ENCODE assay signal across 8 cellular contexts in genomic region chr1:244833260-244833659, GRCh38. TPM values are rescaled to one million over a fixed set of nuclear protein-coding genes. Genes with fewer than 3 reads are reported as not detected.
DNase-seq lines count a peak whose midpoint lies in the region; ATAC-seq and TF ChIP-seq lines count a peak whose summit lies in the region.
"Not testable (repeated sequence)": the region's sequence is repeated elsewhere in the genome, so short reads cannot be mapped to it uniquely, and the experiment has no call there.

No MANE protein-coding gene starts in this region.

- POLR2A ChIA-PET in RWPE1 (lab: Yijun Ruan, JAX; ENCODE audit: low non-redundant PET) = not testable (repeated sequence)
- POLR2A ChIA-PET in naive thymus-derived CD8-positive, alpha-beta T cell (lab: Charles Lee) = interaction anchor here (1.5 to 23.9 kb wide), 8 partner anchors 21 to 383 kb away, joined by 4 to 1109 read pairs (median 23); partner anchors contain the start of genes ADSS2, DESI2 and HNRNPU

- not testable (repeated sequence) for H3F3A ChIP-seq in GM23338 (replicated peaks; ENCODE audit: low read depth)

- H3K27me3 ChIP-seq in GM23338 (ENCODE audit: insufficient read depth); dorsolateral prefrontal cortex; right cardiac atrium (ENCODE audit: control insufficient read depth, insufficient read depth): not testable (repeated sequence)

- DNase-seq in GM23338 (ENCODE audit: low spot score); RWPE1 (ENCODE audit: low spot score); activated T-helper 2 cell treated with anti-CD3 and anti-CD28 coated beads, Interferon-gamma antibody, Interleukin-2, Interleukin-4, amounts not matched to agents 10 μg/mL and 5 μg/mL and 100 μg/mL, durations not matched to agents 14 hours and 24 hours and 36 hours (ENCODE audit: low spot score); dorsolateral prefrontal cortex; naive thymus-derived CD8-positive, alpha-beta T cell; stimulated activated effector memory CD8-positive, alpha-beta T cell treated with anti-CD3 and anti-CD28 coated beads, Interleukin-12 subunit alpha, Interleukin-12 subunit beta, amount 100 ng/mL, for 72 hours (ENCODE audit: low spot score in 2 of 2): not testable (repeated sequence)
- DNase-seq in right cardiac atrium = peak in 1 of 3 donors; percentile 60

- not testable (repeated sequence) for TF ChIP-seq CTCF in 22Rv1 (IDR thresholded peaks at IDR 0.05); GM23338 (conservative IDR thresholded peaks at IDR 0.05; ENCODE audit: low read depth in 2 of 2); RWPE1 (conservative IDR thresholded peaks at IDR 0.05; ENCODE audit: low read depth); dorsolateral prefrontal cortex (IDR thresholded peaks at IDR 0.05 in 54 of 56, conservative IDR thresholded peaks at IDR 0.05 in 2 of 56; ENCODE audit: low read depth in 1 of 56, partially characterized antibody in 56 of 56)

- peaks cover 26% of the 10 kb centered on the region for H3K79me2 ChIP-seq in GM23338 (replicated peaks; ENCODE audit: insufficient read depth)

- not testable (repeated sequence) for H3K27ac Mint-ChIP-seq in GM23338
- H3K27ac Mint-ChIP-seq in activated T-helper 2 cell treated with anti-CD3 and anti-CD28 coated beads, Interferon-gamma antibody, Interleukin-2, Interleukin-4, amounts not matched to agents 10 μg/mL and 5 μg/mL and 100 μg/mL, durations not matched to agents 14 hours and 24 hours and 36 hours = peak overlapping the region; percentile 98
- H3K27ac Mint-ChIP-seq in naive thymus-derived CD8-positive, alpha-beta T cell = peak overlapping the region in 3 of 10 donors; percentile 97 to 100 (median 98)
- peak overlapping the region; percentile 96 for H3K27ac Mint-ChIP-seq in stimulated activated effector memory CD8-positive, alpha-beta T cell treated with anti-CD3 and anti-CD28 coated beads, Interleukin-12 subunit alpha, Interleukin-12 subunit beta, amount 100 ng/mL, for 72 hours

- not testable (repeated sequence) for H3K36me3 ChIP-seq in GM23338 (ENCODE audit: insufficient read depth)

- CTCF ChIA-PET in RWPE1 (lab: Yijun Ruan, JAX) = interaction anchor here (0.6 kb wide), 1 partner anchor 27 kb away, joined by 6 read pairs; no protein-coding TSS in a partner anchor

- intact Hi-C loops in activated T-helper 2 cell treated with anti-CD3 and anti-CD28 coated beads, Interferon-gamma antibody, Interleukin-2, Interleukin-4, amounts not matched to agents 10 μg/mL and 5 μg/mL and 100 μg/mL, durations not matched to agents 14 hours and 24 hours and 36 hours (cut with micrococcal nuclease) = loop anchor here (1.0 to 10.0 kb wide), 5 partner anchors 233 to 1732 kb away; partner anchors contain the start of genes CNST and TFB2M
- intact Hi-C loops in dorsolateral prefrontal cortex (cut with DNase I) (loop anchor here in 1 of 2 donors (10.0 kb wide), 1 partner anchor 178 kb away; the partner anchor contains the start of gene DESI2), right cardiac atrium (cut with DNase I) (loop anchor here in 3 of 4 donors (10.0 kb wide), 2 partner anchors 142 to 212 kb away; no protein-coding TSS in a partner anchor)

- WGBS in right cardiac atrium = 44% methylated on average over 8 of the region's 8 CpGs

- H3K9me3 ChIP-seq in right cardiac atrium (ENCODE audit: control insufficient read depth, low read length) = not testable (repeated sequence)

- H4K20me1 ChIP-seq in GM23338 (replicated peaks; ENCODE audit: insufficient read depth) = not testable (repeated sequence)

- not testable (repeated sequence) for H3K4me3 Mint-ChIP-seq in GM23338
- H3K4me3 Mint-ChIP-seq in activated T-helper 2 cell treated with anti-CD3 and anti-CD28 coated beads, Interferon-gamma antibody, Interleukin-2, Interleukin-4, amounts not matched to agents 10 μg/mL and 5 μg/mL and 100 μg/mL, durations not matched to agents 14 hours and 24 hours and 36 hours (ENCODE audit: low read depth) = peak overlapping the region; percentile 92
- H3K4me3 Mint-ChIP-seq in naive thymus-derived CD8-positive, alpha-beta T cell = peak overlapping the region in 7 of 10 donors; percentile 93 to 99 (median 95)
- H3K4me3 Mint-ChIP-seq in stimulated activated effector memory CD8-positive, alpha-beta T cell treated with anti-CD3 and anti-CD28 coated beads, Interleukin-12 subunit alpha, Interleukin-12 subunit beta, amount 100 ng/mL, for 72 hours = peak overlapping the region; percentile 83

- H3K27ac ChIP-seq in 22Rv1 (peak overlapping the region; percentile 100), GM23338 (ENCODE audit: low read depth) (peak overlapping the region; percentile 100), RWPE1 (peak overlapping the region; percentile 99), dorsolateral prefrontal cortex (peak overlapping the region; percentile 96 to 100 (median 100))
- H3K27ac ChIP-seq in right cardiac atrium (ENCODE audit: low read length) = not testable (repeated sequence)

- H3K36me3 Mint-ChIP-seq in GM23338 (ENCODE audit: low read depth) = peaks cover 19% of the 10 kb centered on the region
- H3K36me3 Mint-ChIP-seq in activated T-helper 2 cell treated with anti-CD3 and anti-CD28 coated beads, Interferon-gamma antibody, Interleukin-2, Interleukin-4, amounts not matched to agents 10 μg/mL and 5 μg/mL and 100 μg/mL, durations not matched to agents 14 hours and 24 hours and 36 hours (ENCODE audit: low read depth) = peaks cover 17% of the 10 kb centered on the region
- H3K36me3 Mint-ChIP-seq in naive thymus-derived CD8-positive, alpha-beta T cell = not testable (repeated sequence)
- H3K36me3 Mint-ChIP-seq in stimulated activated effector memory CD8-positive, alpha-beta T cell treated with anti-CD3 and anti-CD28 coated beads, Interleukin-12 subunit alpha, Interleukin-12 subunit beta, amount 100 ng/mL, for 72 hours = peaks cover 45% of the 10 kb centered on the region

- peaks cover 25% of the 10 kb centered on the region for H3K4me1 Mint-ChIP-seq in GM23338
- peaks cover 33% of the 10 kb centered on the region for H3K4me1 Mint-ChIP-seq in activated T-helper 2 cell treated with anti-CD3 and anti-CD28 coated beads, Interferon-gamma antibody, Interleukin-2, Interleukin-4, amounts not matched to agents 10 μg/mL and 5 μg/mL and 100 μg/mL, durations not matched to agents 14 hours and 24 hours and 36 hours (ENCODE audit: low read depth)
- H3K4me1 Mint-ChIP-seq in naive thymus-derived CD8-positive, alpha-beta T cell = peaks cover 14 to 36% (median 28%) of the 10 kb centered on the region in 4 donors
- H3K4me1 Mint-ChIP-seq in stimulated activated effector memory CD8-positive, alpha-beta T cell treated with anti-CD3 and anti-CD28 coated beads, Interleukin-12 subunit alpha, Interleukin-12 subunit beta, amount 100 ng/mL, for 72 hours = not testable (repeated sequence)

- H3K27me3 Mint-ChIP-seq in GM23338 (ENCODE audit: insufficient read depth, low read depth, poor library complexity); activated T-helper 2 cell treated with anti-CD3 and anti-CD28 coated beads, Interferon-gamma antibody, Interleukin-2, Interleukin-4, amounts not matched to agents 10 μg/mL and 5 μg/mL and 100 μg/mL, durations not matched to agents 14 hours and 24 hours and 36 hours (ENCODE audit: low read depth); naive thymus-derived CD8-positive, alpha-beta T cell: not testable (repeated sequence)

- H3K9me2 ChIP-seq in GM23338 (ENCODE audit: insufficient read depth) = not testable (repeated sequence)

- H3K4me3 ChIP-seq in GM23338 (peak overlapping the region; percentile 73), dorsolateral prefrontal cortex (peak overlapping the region; percentile 50 to 90 (median 78)), right cardiac atrium (ENCODE audit: low read length) (peak overlapping the region; percentile 95)

- not testable (repeated sequence) for ATAC-seq in GM23338; right cardiac atrium; naive thymus-derived CD8-positive, alpha-beta T cell; stimulated activated effector memory CD8-positive, alpha-beta T cell treated with anti-CD3 and anti-CD28 coated beads, Interleukin-12 subunit alpha, Interleukin-12 subunit beta, amount 100 ng/mL, for 72 hours

- peak overlapping the region; percentile 78 for H3K4me2 ChIP-seq in GM23338

- H2AFZ ChIP-seq in GM23338 = not testable (repeated sequence)

- peaks cover 17% of the 10 kb centered on the region for H3K4me1 ChIP-seq in GM23338 (ENCODE audit: insufficient read depth)
- not testable (repeated sequence) for H3K4me1 ChIP-seq in right cardiac atrium (ENCODE audit: control insufficient read depth, insufficient read depth, low read length)

- not testable (repeated sequence) for H3K9me3 Mint-ChIP-seq in GM23338; activated T-helper 2 cell treated with anti-CD3 and anti-CD28 coated beads, Interferon-gamma antibody, Interleukin-2, Interleukin-4, amounts not matched to agents 10 μg/mL and 5 μg/mL and 100 μg/mL, durations not matched to agents 14 hours and 24 hours and 36 hours; naive thymus-derived CD8-positive, alpha-beta T cell; stimulated activated effector memory CD8-positive, alpha-beta T cell treated with anti-CD3 and anti-CD28 coated beads, Interleukin-12 subunit alpha, Interleukin-12 subunit beta, amount 100 ng/mL, for 72 hours

RNA-seq across cellular contexts. Expression of gene COX20, which starts 2.2 kb away (rescaled TPM):
- total RNA-seq in GM23338 (2014; rRNA removed; shearing (Covaris generic)) = 19.3 and 20.0 TPM in 2 replicates
- polyA plus RNA-seq in GM23338 (2016; fragmentation: Nextera tagmentation; extraction: Ambion mirVana) (175 and 187 TPM in 2 replicates), right cardiac atrium (121 TPM)
- 27.1 and 33.2 TPM in 2 replicates for total RNA-seq in activated T-helper 2 cell treated with anti-CD3 and anti-CD28 coated beads, Interferon-gamma antibody, Interleukin-2, Interleukin-4, amounts not matched to agents 10 μg/mL and 5 μg/mL and 100 μg/mL, durations not matched to agents 14 hours and 24 hours and 36 hours
- total RNA-seq in dorsolateral prefrontal cortex (10 to 100 TPM; 23.7 to 50.5 (median 37.6) TPM), right cardiac atrium (10 to 100 TPM; 57.8 to 68.5 (median 63.0) TPM)
- total RNA-seq in naive thymus-derived CD8-positive, alpha-beta T cell = 10 to 100 TPM; 35.8 to 36.8 TPM
- polyA plus RNA-seq in naive thymus-derived CD8-positive, alpha-beta T cell = 10 to 100 TPM; 31.4 to 52.6 (median 49.3) TPM

RNA-seq across cellular contexts. Expression of gene HNRNPU, which starts 31.1 kb away (rescaled TPM):
- total RNA-seq in GM23338 (2014; rRNA removed; shearing (Covaris generic)) = 630 and 687 TPM in 2 replicates
- polyA plus RNA-seq in GM23338 (2016; fragmentation: Nextera tagmentation; extraction: Ambion mirVana) (406 and 422 TPM in 2 replicates), right cardiac atrium (112 TPM)
- 569 and 589 TPM in 2 replicates for total RNA-seq in activated T-helper 2 cell treated with anti-CD3 and anti-CD28 coated beads, Interferon-gamma antibody, Interleukin-2, Interleukin-4, amounts not matched to agents 10 μg/mL and 5 μg/mL and 100 μg/mL, durations not matched to agents 14 hours and 24 hours and 36 hours
- total RNA-seq in dorsolateral prefrontal cortex (100 to 1,000 TPM; 196 to 344 (median 257) TPM), right cardiac atrium (100 to 1,000 TPM; 180 to 194 (median 184) TPM)
- total RNA-seq in naive thymus-derived CD8-positive, alpha-beta T cell = 100 to 1,000 TPM; 395 to 403 TPM
- 100 to 1,000 TPM; 179 to 392 (median 281) TPM for polyA plus RNA-seq in naive thymus-derived CD8-positive, alpha-beta T cell
